9 cellular contexts compared by ENCODE assay signal in the genomic region with DNA sequence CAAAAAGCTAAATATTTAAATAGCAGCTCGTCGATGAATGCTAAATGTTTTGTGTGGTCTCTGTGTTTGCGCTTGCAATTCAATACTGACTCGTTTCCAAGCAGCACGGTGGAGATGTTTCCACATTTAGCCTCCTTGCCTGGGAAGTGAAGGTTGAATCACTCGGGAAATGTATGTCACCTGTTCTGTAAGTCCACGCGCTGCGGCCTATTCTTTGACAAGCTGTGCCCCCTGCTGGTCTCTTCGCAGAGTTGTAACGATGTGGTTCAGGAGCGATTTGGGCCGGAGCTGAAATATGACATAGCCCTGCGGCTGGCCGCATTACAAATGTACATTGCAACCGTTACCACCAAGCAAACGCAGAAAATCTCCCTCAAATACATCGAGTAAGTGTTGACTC.
DNase-seq lines count a peak whose midpoint lies in the region; ATAC-seq and TF ChIP-seq lines count a peak whose summit lies in the region.
"Had no signal": no experiment of that assay in that cellular context is flagged by ENCODE, and none has a peak within 500 bp of the region (broad histone marks: within the 10 kb centered on the region; RNA-seq: fewer than 3 reads in every experiment).

No MANE protein-coding gene starts in this region.

- no peak overlapping the region for H3K27ac Mint-ChIP-seq in chondrocyte (ENCODE audit: unreplicated experiment)
- H3K27ac Mint-ChIP-seq: naive thymus-derived CD8-positive, alpha-beta T cell had no signal

- ATAC-seq in GM19023 (IDR thresholded peaks at IDR 0.05; ENCODE audit: unreplicated experiment): no peak
- ATAC-seq: naive thymus-derived CD8-positive, alpha-beta T cell had no signal

- H3K36me3 ChIP-seq in SJCRH30 (no peaks in the 10 kb centered on the region; the same call in 1 of the 2 replicates), tibial artery (no peaks in the 10 kb centered on the region)

- H3K27ac ChIP-seq in SJCRH30 (no peak overlapping the region), tibial artery (no peak overlapping the region)

- intact Hi-C loops in tibial artery (cut with DNase I; ENCODE audit: low total_unique reads): no loop called here

- H3K4me3 ChIP-seq in NB4 (ENCODE audit: low read depth, low read length): no peak overlapping the region
- H3K4me3 ChIP-seq in SJCRH30: no peak overlapping the region
- H3K4me3 ChIP-seq in tibial artery: no peak overlapping the region

- peaks cover 2% of the 10 kb centered on the region for H3K4me1 Mint-ChIP-seq in chondrocyte (ENCODE audit: low read depth)

- H3K27me3 Mint-ChIP-seq in chondrocyte (ENCODE audit: low read depth): peaks cover 4% of the 10 kb centered on the region

- H3K9me3 Mint-ChIP-seq in chondrocyte (ENCODE audit: low read depth): peaks cover 3% of the 10 kb centered on the region

- no peaks in the 10 kb centered on the region for H3K36me3 Mint-ChIP-seq in chondrocyte (ENCODE audit: low read depth)

- DNase-seq in CMK (ENCODE audit: low read depth) (peak; percentile 14), GM20000 (ENCODE audit: low spot score) (peak; percentile 44), NB4 (ENCODE audit: low read depth) (peak; percentile 56), SJCRH30 (peak; percentile 55 to 84), chondrocyte (ENCODE audit: low spot score) (no peak), lung microvascular endothelial cell (ENCODE audit: low read depth in 2 of 2) (peak; percentile 61 to 74), tibial artery (no peak)

- TF ChIP-seq CTCF in GM20000 (IDR thresholded peaks at IDR 0.05; ENCODE audit: extremely low read depth, missing control alignments) (peak; percentile 34), NB4 (IDR thresholded peaks at IDR 0.05; ENCODE audit: low read depth, low read length) (peak; percentile 62), chondrocyte (IDR thresholded peaks at IDR 0.05) (peak; percentile 73), tibial artery (IDR thresholded peaks at IDR 0.05) (peak; percentile 6 to 8)

- H3K27me3 ChIP-seq in SJCRH30 (no peaks in the 10 kb centered on the region), tibial artery (no peaks in the 10 kb centered on the region)

- no peak overlapping the region for H3K4me3 Mint-ChIP-seq in chondrocyte (ENCODE audit: unreplicated experiment)
- H3K4me3 Mint-ChIP-seq: naive thymus-derived CD8-positive, alpha-beta T cell had no signal

- no peaks in the 10 kb centered on the region for H3K9me3 ChIP-seq in SJCRH30 (replicated peaks)
- no peaks in the 10 kb centered on the region for H3K9me3 ChIP-seq in tibial artery

- no peak for TF ChIP-seq POLR2A in NB4 (IDR thresholded peaks at IDR 0.05; ENCODE audit: extremely low read depth, insufficient read length)

- H3K4me1 ChIP-seq in SJCRH30: no peaks in the 10 kb centered on the region
- H3K4me1 ChIP-seq in tibial artery: no peaks in the 10 kb centered on the region

Comparison
In these comparisons a context has a peak if more than half of its experiments do, and no peak if none do; other contexts are left out.
1. DNase-seq: peak in CMK (single experiment), GM20000 (single experiment), NB4 (single experiment), SJCRH30 (2 of 2) and lung microvascular endothelial cell (2 of 2); none in chondrocyte (single experiment) and tibial artery (0 of 2).
2. CTCF ChIP-seq: peak in every context shown above with its lines; median percentile 73 in chondrocyte; 62 in NB4; 34 in GM20000; 7 in tibial artery.